15 cellular contexts compared by ENCODE assay signal in genomic region chr4:176287546-176287945, GRCh38.
A peak's percentile ranks its signal among the peaks of the same experiment; 100 is the strongest.
DNase-seq lines count a peak whose midpoint lies in the region; ATAC-seq and TF ChIP-seq lines count a peak whose summit lies in the region.
"Had no signal": no experiment of that assay in that cellular context is flagged by ENCODE, and none has a peak within 500 bp of the region (broad histone marks: within the 10 kb centered on the region; RNA-seq: fewer than 3 reads in every experiment).

No MANE protein-coding gene starts in this region.

- ATAC-seq in SK-N-SH treated with all-trans-retinoic acid at 6 μM for 48 hours (peak; percentile 45), HG02571 (IDR thresholded peaks at IDR 0.05; ENCODE audit: unreplicated experiment) (no peak)
- ATAC-seq: GM23338, HCT116 had no signal

- DNase-seq in cerebellar cortex (ENCODE audit: low spot score) = peak; percentile 68
- peak; percentile 27 for DNase-seq in pons (ENCODE audit: low spot score)
- DNase-seq in NK-92 (lab: John Stamatoyannopoulos, UW; ENCODE audit: unreplicated experiment) = no peak
- DNase-seq in DMS53 treated with DMSO at 0.1 percent for 48 hours (lab: John Stamatoyannopoulos, UW; ENCODE audit: unreplicated experiment) = no peak
- DNase-seq: Calu3; CD4-positive, alpha-beta memory T cell; COR-L47; DMS53; DND-41; GDM1; H9 had no signal

TF ChIP-seq in SK-N-SH treated with all-trans-retinoic acid at 6 μM for 48 hours, 23 proteins besides CTCF, POLR2A, EP300 and RAD21:
- TF ChIP-seq ISL1 (CRISPR knock-in tag; IDR thresholded peaks at IDR 0.05) (no peak), BACH2 (CRISPR knock-in tag; IDR thresholded peaks at IDR 0.05; ENCODE audit: borderline replicate concordance) (no peak), PPARA (CRISPR knock-in tag; IDR thresholded peaks at IDR 0.05; ENCODE audit: borderline replicate concordance) (no peak), ZC3H10 (CRISPR knock-in tag; IDR thresholded peaks at IDR 0.05) (no peak), TSHZ2 (CRISPR knock-in tag; IDR thresholded peaks at IDR 0.05) (no peak), ZFP3 (CRISPR knock-in tag; IDR thresholded peaks at IDR 0.05) (no peak), ZFP30 (CRISPR knock-in tag; IDR thresholded peaks at IDR 0.05) (no peak), PATZ1 (CRISPR knock-in tag; IDR thresholded peaks at IDR 0.05; ENCODE audit: borderline replicate concordance) (no peak), ZNF70 (CRISPR knock-in tag; IDR thresholded peaks at IDR 0.05) (no peak), GLIS3 (CRISPR knock-in tag; IDR thresholded peaks at IDR 0.05) (no peak), CSDC2 (CRISPR knock-in tag; IDR thresholded peaks at IDR 0.05) (no peak), ARNTL (CRISPR knock-in tag; IDR thresholded peaks at IDR 0.05; ENCODE audit: borderline replicate concordance, low read depth) (no peak), OSR1 (CRISPR knock-in tag; IDR thresholded peaks at IDR 0.05) (no peak), TCF4 (CRISPR knock-in tag; IDR thresholded peaks at IDR 0.05; ENCODE audit: borderline replicate concordance) (no peak), CSRNP3 (CRISPR knock-in tag; IDR thresholded peaks at IDR 0.05) (no peak), CREB5 (CRISPR knock-in tag; IDR thresholded peaks at IDR 0.05; ENCODE audit: low read depth) (no peak)

Comparison
In these comparisons a context has a peak if more than half of its experiments do, and no peak if none do; other contexts are left out.
1. DNase-seq: peak in cerebellar cortex (single experiment) and pons (single experiment); none in NK-92 (single experiment) and DMS53 treated with DMSO at 0.1 percent for 48 hours (single experiment).